ENCODE assay signal across 1 cellular context in the genomic region with DNA sequence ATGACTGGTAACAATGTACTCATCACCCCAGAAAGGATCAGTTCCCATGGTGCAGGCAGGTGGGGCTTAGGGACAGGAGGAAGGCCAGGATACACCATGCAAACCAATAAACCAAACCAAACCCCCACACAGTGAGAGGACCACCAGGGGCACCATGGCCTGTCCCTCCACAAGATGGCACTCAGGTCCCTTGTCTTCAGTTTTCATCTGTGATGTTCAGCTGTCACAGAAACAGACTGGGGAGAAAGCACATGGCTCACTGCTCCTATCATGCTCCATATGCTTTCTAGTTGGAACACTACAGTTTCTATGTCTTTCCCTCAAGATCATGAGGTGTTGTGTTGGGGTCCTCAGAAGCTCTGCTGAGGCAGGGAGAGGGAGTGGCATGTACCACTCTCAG.
TF ChIP-seq lines count a peak whose summit lies in the region.

No MANE protein-coding gene starts in this region.

TF ChIP-seq in HCT116, 20 proteins besides CTCF, POLR2A, EP300 and RAD21 (continued from another document):
- TF ChIP-seq, protein P1, sequence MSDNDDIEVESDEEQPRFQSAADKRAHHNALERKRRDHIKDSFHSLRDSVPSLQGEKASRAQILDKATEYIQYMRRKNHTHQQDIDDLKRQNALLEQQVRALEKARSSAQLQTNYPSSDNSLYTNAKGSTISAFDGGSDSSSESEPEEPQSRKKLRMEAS (IDR thresholded peaks at IDR 0.05), result peak; percentile 55; the same call in 1 of the 2 replicates
- TF ChIP-seq JUND (IDR thresholded peaks at IDR 0.05) (no peak), POLR2AphosphoS5 (IDR thresholded peaks at IDR 0.05; ENCODE audit: low read depth, low read length) (peak; percentile 19; the same call in 1 of the 2 replicates), YY1 (IDR thresholded peaks at IDR 0.05; ENCODE audit: extremely low read depth, insufficient replicate concordance, low read depth, low read length) (no peak), TCF7L2 (IDR thresholded peaks at IDR 0.05; ENCODE audit: borderline replicate concordance, extremely low read depth, insufficient read depth, insufficient read length) (no peak), SP1 (IDR thresholded peaks at IDR 0.05; ENCODE audit: low read depth) (no peak), ZNF274 (IDR thresholded peaks at IDR 0.05; ENCODE audit: low read depth, low read length) (no peak)
- TF ChIP-seq, protein P2, sequence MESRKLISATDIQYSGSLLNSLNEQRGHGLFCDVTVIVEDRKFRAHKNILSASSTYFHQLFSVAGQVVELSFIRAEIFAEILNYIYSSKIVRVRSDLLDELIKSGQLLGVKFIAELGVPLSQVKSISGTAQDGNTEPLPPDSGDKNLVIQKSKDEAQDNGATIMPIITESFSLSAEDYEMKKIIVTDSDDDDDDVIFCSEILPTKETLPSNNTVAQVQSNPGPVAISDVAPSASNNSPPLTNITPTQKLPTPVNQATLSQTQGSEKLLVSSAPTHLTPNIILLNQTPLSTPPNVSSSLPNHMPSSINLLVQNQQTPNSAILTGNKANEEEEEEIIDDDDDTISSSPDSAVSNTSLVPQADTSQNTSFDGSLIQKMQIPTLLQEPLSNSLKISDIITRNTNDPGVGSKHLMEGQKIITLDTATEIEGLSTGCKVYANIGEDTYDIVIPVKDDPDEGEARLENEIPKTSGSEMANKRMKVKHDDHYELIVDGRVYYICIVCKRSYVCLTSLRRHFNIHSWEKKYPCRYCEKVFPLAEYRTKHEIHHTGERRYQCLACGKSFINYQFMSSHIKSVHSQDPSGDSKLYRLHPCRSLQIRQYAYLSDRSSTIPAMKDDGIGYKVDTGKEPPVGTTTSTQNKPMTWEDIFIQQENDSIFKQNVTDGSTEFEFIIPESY (IDR thresholded peaks at IDR 0.05; ENCODE audit: extremely low read depth, insufficient replicate concordance, low read length), result no peak
- TF ChIP-seq, protein P3, sequence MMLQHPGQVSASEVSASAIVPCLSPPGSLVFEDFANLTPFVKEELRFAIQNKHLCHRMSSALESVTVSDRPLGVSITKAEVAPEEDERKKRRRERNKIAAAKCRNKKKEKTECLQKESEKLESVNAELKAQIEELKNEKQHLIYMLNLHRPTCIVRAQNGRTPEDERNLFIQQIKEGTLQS (IDR thresholded peaks at IDR 0.05), result no peak
